In genomic region chr5:80301342-80301741, GRCh38 we compare ENCODE assay signal across 14 cellular contexts. TPM values are rescaled to one million over a fixed set of nuclear protein-coding genes. Genes with fewer than 3 reads are reported as not detected.
"Had no signal": no experiment of that assay in that cellular context is flagged by ENCODE, and none has a peak within 500 bp of the region (broad histone marks: within the 10 kb centered on the region; RNA-seq: fewer than 3 reads in every experiment).

No MANE protein-coding gene starts in this region.

RNA-seq across cellular contexts. Expression of gene SPZ1, which starts 18.5 kb away (rescaled TPM):
- total RNA-seq: stomach, subcutaneous adipose tissue, suprapubic skin, temporal lobe, thoracic aorta, thyroid gland, tibial nerve, transverse colon, upper lobe of left lung, upper lobe of right lung, ureter, urinary bladder, uterus, vagina had no signal
